In genomic region chr2:127479219-127479825, GRCh38 we compare ENCODE assay signal across 8 cellular contexts. TPM values are rescaled to one million over a fixed set of nuclear protein-coding genes. Genes with fewer than 3 reads are reported as not detected.
A peak's percentile ranks its signal among the peaks of the same experiment; 100 is the strongest.
DNase-seq lines count a peak whose midpoint lies in the region; ATAC-seq and TF ChIP-seq lines count a peak whose summit lies in the region.

No MANE protein-coding gene starts in this region.

- no peak overlapping the region for H3K4me3 ChIP-seq in OCI-LY3 (ENCODE audit: low read length)

- no peaks in the 10 kb centered on the region for H3K79me2 ChIP-seq in OCI-LY3 (ENCODE audit: low read length)

- no peak overlapping the region for H3K9ac ChIP-seq in OCI-LY3 (ENCODE audit: low read length)

- H4K20me1 ChIP-seq in OCI-LY3 (ENCODE audit: insufficient read depth, low read length), result no peaks in the 10 kb centered on the region

- H3K4me2 ChIP-seq in OCI-LY3 (ENCODE audit: low read length), result no peak overlapping the region

- no peak overlapping the region for H3K27ac ChIP-seq in OCI-LY3 (ENCODE audit: low read length)

- H3K27me3 ChIP-seq in OCI-LY3 (ENCODE audit: low read depth, low read length), result no peaks in the 10 kb centered on the region

- DNase-seq in G401 (ENCODE audit: low spot score), result peak; percentile 74
- peak; percentile 34 for DNase-seq in HuH-7.5 (ENCODE audit: low spot score)
- DNase-seq in dedifferentiated amniotic fluid mesenchymal stem cell (ENCODE audit: extremely low spot score), result peak; percentile 81
- DNase-seq in medulla oblongata (ENCODE audit: extremely low spot score), result peak; percentile 70
- DNase-seq in ecto neural progenitor cell (ENCODE audit: low spot score), result no peak
- no peak for DNase-seq in NK-92 treated with Interleukin-12 subunit alpha and Interleukin-12 subunit beta, amount 100 ng/mL, for 24 hours (lab: John Stamatoyannopoulos, UW)

- peaks cover 41% of the 10 kb centered on the region for H3K36me3 ChIP-seq in OCI-LY3 (replicated peaks; ENCODE audit: low read depth, low read length)

- H3K4me1 ChIP-seq in OCI-LY3 (ENCODE audit: low read length), result no peaks in the 10 kb centered on the region

- in situ Hi-C loops in G401 (cut with HindIII; ENCODE audit: low sequenced_read_pairs), result no loop called here

- H2AFZ ChIP-seq in OCI-LY3 (ENCODE audit: low read depth, low read length), result no peak overlapping the region

- H3K9me3 ChIP-seq in OCI-LY3 (ENCODE audit: insufficient read depth, low read length), result no peaks in the 10 kb centered on the region

- no peak for ATAC-seq in GM21619 (IDR thresholded peaks at IDR 0.05; ENCODE audit: unreplicated experiment)

- TF ChIP-seq CTCF in OCI-LY3 (IDR thresholded peaks at IDR 0.05; ENCODE audit: low read depth, low read length), result peak; percentile 79

RNA-seq across cellular contexts. Expression of gene IWS1, which starts 47.0 kb away (rescaled TPM):
- 51.9 and 59.2 TPM in 2 replicates for total RNA-seq in G401 (2014; rRNA removed; shearing (Covaris generic))

RNA-seq across cellular contexts. Expression of gene MYO7B, which starts 56.2 kb away (rescaled TPM):
- 0.12 TPM in 1 of 2 replicates, not detected in the other for total RNA-seq in G401 (2014; rRNA removed; shearing (Covaris generic))

Comparison
In these comparisons a context has a peak if more than half of its experiments do, and no peak if none do; other contexts are left out.
1. DNase-seq: peak in G401 (single experiment), HuH-7.5 (single experiment), dedifferentiated amniotic fluid mesenchymal stem cell (single experiment) and medulla oblongata (single experiment); none in ecto neural progenitor cell (single experiment) and NK-92 treated with Interleukin-12 subunit alpha and Interleukin-12 subunit beta, amount 100 ng/mL, for 24 hours (single experiment).